Comparison of ENCODE assay signal across 3 cellular contexts in genomic region chr15:42804739-42805138, GRCh38.
TF ChIP-seq lines count a peak whose summit lies in the region.

No MANE protein-coding gene starts in this region.

TF ChIP-seq in IMR-90, 13 proteins besides CTCF, POLR2A, EP300 and RAD21 (continued from another document):
- TF ChIP-seq, protein P1, sequence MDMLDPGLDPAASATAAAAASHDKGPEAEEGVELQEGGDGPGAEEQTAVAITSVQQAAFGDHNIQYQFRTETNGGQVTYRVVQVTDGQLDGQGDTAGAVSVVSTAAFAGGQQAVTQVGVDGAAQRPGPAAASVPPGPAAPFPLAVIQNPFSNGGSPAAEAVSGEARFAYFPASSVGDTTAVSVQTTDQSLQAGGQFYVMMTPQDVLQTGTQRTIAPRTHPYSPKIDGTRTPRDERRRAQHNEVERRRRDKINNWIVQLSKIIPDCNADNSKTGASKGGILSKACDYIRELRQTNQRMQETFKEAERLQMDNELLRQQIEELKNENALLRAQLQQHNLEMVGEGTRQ (IDR thresholded peaks at IDR 0.05; ENCODE audit: low read depth, low read length): no peak
- TF ChIP-seq CEBPB (IDR thresholded peaks at IDR 0.05; ENCODE audit: low read depth, low read length): no peak
- no peak for TF ChIP-seq NFE2L2 (IDR thresholded peaks at IDR 0.05; ENCODE audit: low read depth, low read length)
- TF ChIP-seq BHLHE40 (IDR thresholded peaks at IDR 0.05; ENCODE audit: low read depth, low read length): no peak
- no peak for TF ChIP-seq CHD1 (IDR thresholded peaks at IDR 0.05; ENCODE audit: low read depth, low read length)
- TF ChIP-seq ELK1 (IDR thresholded peaks at IDR 0.05; ENCODE audit: borderline replicate concordance, low read depth, low read length): no peak
- no peak for TF ChIP-seq FOS (IDR thresholded peaks at IDR 0.05; ENCODE audit: low read depth, low read length)
- TF ChIP-seq RCOR1 (IDR thresholded peaks at IDR 0.05; ENCODE audit: insufficient replicate concordance, low read length): no peak
- no peak for TF ChIP-seq MAFK (IDR thresholded peaks at IDR 0.05; ENCODE audit: low read depth, low read length)

TF ChIP-seq in WTC11, 78 proteins besides CTCF, POLR2A, EP300 and RAD21:
- TF ChIP-seq, protein P2, sequence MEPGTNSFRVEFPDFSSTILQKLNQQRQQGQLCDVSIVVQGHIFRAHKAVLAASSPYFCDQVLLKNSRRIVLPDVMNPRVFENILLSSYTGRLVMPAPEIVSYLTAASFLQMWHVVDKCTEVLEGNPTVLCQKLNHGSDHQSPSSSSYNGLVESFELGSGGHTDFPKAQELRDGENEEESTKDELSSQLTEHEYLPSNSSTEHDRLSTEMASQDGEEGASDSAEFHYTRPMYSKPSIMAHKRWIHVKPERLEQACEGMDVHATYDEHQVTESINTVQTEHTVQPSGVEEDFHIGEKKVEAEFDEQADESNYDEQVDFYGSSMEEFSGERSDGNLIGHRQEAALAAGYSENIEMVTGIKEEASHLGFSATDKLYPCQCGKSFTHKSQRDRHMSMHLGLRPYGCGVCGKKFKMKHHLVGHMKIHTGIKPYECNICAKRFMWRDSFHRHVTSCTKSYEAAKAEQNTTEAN (CRISPR knock-in tag; IDR thresholded peaks at IDR 0.05): no peak
- no peak for TF ChIP-seq ZNF512 (CRISPR knock-in tag; IDR thresholded peaks at IDR 0.05; ENCODE audit: borderline replicate concordance)
- no peak for TF ChIP-seq ETV6 (CRISPR knock-in tag; IDR thresholded peaks at IDR 0.05)
- TF ChIP-seq, protein P3, sequence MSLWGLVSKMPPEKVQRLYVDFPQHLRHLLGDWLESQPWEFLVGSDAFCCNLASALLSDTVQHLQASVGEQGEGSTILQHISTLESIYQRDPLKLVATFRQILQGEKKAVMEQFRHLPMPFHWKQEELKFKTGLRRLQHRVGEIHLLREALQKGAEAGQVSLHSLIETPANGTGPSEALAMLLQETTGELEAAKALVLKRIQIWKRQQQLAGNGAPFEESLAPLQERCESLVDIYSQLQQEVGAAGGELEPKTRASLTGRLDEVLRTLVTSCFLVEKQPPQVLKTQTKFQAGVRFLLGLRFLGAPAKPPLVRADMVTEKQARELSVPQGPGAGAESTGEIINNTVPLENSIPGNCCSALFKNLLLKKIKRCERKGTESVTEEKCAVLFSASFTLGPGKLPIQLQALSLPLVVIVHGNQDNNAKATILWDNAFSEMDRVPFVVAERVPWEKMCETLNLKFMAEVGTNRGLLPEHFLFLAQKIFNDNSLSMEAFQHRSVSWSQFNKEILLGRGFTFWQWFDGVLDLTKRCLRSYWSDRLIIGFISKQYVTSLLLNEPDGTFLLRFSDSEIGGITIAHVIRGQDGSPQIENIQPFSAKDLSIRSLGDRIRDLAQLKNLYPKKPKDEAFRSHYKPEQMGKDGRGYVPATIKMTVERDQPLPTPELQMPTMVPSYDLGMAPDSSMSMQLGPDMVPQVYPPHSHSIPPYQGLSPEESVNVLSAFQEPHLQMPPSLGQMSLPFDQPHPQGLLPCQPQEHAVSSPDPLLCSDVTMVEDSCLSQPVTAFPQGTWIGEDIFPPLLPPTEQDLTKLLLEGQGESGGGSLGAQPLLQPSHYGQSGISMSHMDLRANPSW (CRISPR knock-in tag; conservative IDR thresholded peaks at IDR 0.05; ENCODE audit: low read depth): no peak
- TF ChIP-seq MXD4 (CRISPR knock-in tag; IDR thresholded peaks at IDR 0.05; ENCODE audit: borderline replicate concordance): no peak
- TF ChIP-seq SMAD4 (CRISPR knock-in tag; IDR thresholded peaks at IDR 0.05): no peak
- TF ChIP-seq TP53 (CRISPR knock-in tag; IDR thresholded peaks at IDR 0.05): no peak
- TF ChIP-seq GTF2I (CRISPR knock-in tag; conservative IDR thresholded peaks at IDR 0.05): no peak
- TF ChIP-seq ZBTB21 (CRISPR knock-in tag; IDR thresholded peaks at IDR 0.05; ENCODE audit: borderline replicate concordance): no peak
- no peak for TF ChIP-seq ZNF317 (CRISPR knock-in tag; IDR thresholded peaks at IDR 0.05; ENCODE audit: borderline replicate concordance, low read depth)
- TF ChIP-seq FOXP1 (CRISPR knock-in tag; IDR thresholded peaks at IDR 0.05; ENCODE audit: borderline replicate concordance): no peak
- no peak for TF ChIP-seq ZNF138 (CRISPR knock-in tag; conservative IDR thresholded peaks at IDR 0.05)
- no peak for TF ChIP-seq CBFB (CRISPR knock-in tag; IDR thresholded peaks at IDR 0.05; ENCODE audit: low read depth)
- no peak for TF ChIP-seq RORB (CRISPR knock-in tag; IDR thresholded peaks at IDR 0.05)
- TF ChIP-seq KAT7 (CRISPR knock-in tag; IDR thresholded peaks at IDR 0.05; ENCODE audit: borderline replicate concordance): no peak
- no peak for TF ChIP-seq ZNF396 (CRISPR knock-in tag; IDR thresholded peaks at IDR 0.05; ENCODE audit: borderline replicate concordance)
- no peak for TF ChIP-seq NFATC4 (CRISPR knock-in tag; IDR thresholded peaks at IDR 0.05)
- TF ChIP-seq NFYB (CRISPR knock-in tag; conservative IDR thresholded peaks at IDR 0.05; ENCODE audit: low read depth): no peak

TF ChIP-seq in SK-N-SH treated with all-trans-retinoic acid at 6 μM for 48 hours, 23 proteins besides CTCF, POLR2A, EP300 and RAD21 (continued from another document):
- TF ChIP-seq PATZ1 (CRISPR knock-in tag; IDR thresholded peaks at IDR 0.05; ENCODE audit: borderline replicate concordance): no peak
- no peak for TF ChIP-seq TCF4 (CRISPR knock-in tag; IDR thresholded peaks at IDR 0.05; ENCODE audit: borderline replicate concordance)
- TF ChIP-seq ZFP3 (CRISPR knock-in tag; IDR thresholded peaks at IDR 0.05): no peak
- no peak for TF ChIP-seq ZNF70 (CRISPR knock-in tag; IDR thresholded peaks at IDR 0.05)
- TF ChIP-seq ARNTL (CRISPR knock-in tag; IDR thresholded peaks at IDR 0.05; ENCODE audit: borderline replicate concordance, low read depth): no peak
- TF ChIP-seq ZNF565 (CRISPR knock-in tag; conservative IDR thresholded peaks at IDR 0.05; ENCODE audit: low read depth): no peak
- TF ChIP-seq, protein P4, sequence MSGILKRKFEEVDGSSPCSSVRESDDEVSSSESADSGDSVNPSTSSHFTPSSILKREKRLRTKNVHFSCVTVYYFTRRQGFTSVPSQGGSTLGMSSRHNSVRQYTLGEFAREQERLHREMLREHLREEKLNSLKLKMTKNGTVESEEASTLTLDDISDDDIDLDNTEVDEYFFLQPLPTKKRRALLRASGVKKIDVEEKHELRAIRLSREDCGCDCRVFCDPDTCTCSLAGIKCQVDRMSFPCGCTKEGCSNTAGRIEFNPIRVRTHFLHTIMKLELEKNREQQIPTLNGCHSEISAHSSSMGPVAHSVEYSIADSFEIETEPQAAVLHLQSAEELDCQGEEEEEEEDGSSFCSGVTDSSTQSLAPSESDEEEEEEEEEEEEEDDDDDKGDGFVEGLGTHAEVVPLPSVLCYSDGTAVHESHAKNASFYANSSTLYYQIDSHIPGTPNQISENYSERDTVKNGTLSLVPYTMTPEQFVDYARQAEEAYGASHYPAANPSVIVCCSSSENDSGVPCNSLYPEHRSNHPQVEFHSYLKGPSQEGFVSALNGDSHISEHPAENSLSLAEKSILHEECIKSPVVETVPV (CRISPR knock-in tag; IDR thresholded peaks at IDR 0.05): no peak
- TF ChIP-seq, protein P5, sequence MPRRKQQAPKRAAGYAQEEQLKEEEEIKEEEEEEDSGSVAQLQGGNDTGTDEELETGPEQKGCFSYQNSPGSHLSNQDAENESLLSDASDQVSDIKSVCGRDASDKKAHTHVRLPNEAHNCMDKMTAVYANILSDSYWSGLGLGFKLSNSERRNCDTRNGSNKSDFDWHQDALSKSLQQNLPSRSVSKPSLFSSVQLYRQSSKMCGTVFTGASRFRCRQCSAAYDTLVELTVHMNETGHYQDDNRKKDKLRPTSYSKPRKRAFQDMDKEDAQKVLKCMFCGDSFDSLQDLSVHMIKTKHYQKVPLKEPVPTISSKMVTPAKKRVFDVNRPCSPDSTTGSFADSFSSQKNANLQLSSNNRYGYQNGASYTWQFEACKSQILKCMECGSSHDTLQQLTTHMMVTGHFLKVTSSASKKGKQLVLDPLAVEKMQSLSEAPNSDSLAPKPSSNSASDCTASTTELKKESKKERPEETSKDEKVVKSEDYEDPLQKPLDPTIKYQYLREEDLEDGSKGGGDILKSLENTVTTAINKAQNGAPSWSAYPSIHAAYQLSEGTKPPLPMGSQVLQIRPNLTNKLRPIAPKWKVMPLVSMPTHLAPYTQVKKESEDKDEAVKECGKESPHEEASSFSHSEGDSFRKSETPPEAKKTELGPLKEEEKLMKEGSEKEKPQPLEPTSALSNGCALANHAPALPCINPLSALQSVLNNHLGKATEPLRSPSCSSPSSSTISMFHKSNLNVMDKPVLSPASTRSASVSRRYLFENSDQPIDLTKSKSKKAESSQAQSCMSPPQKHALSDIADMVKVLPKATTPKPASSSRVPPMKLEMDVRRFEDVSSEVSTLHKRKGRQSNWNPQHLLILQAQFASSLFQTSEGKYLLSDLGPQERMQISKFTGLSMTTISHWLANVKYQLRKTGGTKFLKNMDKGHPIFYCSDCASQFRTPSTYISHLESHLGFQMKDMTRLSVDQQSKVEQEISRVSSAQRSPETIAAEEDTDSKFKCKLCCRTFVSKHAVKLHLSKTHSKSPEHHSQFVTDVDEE (CRISPR knock-in tag; IDR thresholded peaks at IDR 0.05): no peak
- TF ChIP-seq CREB5 (CRISPR knock-in tag; IDR thresholded peaks at IDR 0.05; ENCODE audit: low read depth): no peak
- no peak for TF ChIP-seq GLIS3 (CRISPR knock-in tag; IDR thresholded peaks at IDR 0.05)
- no peak for TF ChIP-seq ZFP30 (CRISPR knock-in tag; IDR thresholded peaks at IDR 0.05)
- no peak for TF ChIP-seq SNAI2 (CRISPR knock-in tag; IDR thresholded peaks at IDR 0.05)
- no peak for TF ChIP-seq TOX (CRISPR knock-in tag; IDR thresholded peaks at IDR 0.05; ENCODE audit: borderline replicate concordance)
